Comparison of ENCODE assay signal across 8 cellular contexts in the genomic region with DNA sequence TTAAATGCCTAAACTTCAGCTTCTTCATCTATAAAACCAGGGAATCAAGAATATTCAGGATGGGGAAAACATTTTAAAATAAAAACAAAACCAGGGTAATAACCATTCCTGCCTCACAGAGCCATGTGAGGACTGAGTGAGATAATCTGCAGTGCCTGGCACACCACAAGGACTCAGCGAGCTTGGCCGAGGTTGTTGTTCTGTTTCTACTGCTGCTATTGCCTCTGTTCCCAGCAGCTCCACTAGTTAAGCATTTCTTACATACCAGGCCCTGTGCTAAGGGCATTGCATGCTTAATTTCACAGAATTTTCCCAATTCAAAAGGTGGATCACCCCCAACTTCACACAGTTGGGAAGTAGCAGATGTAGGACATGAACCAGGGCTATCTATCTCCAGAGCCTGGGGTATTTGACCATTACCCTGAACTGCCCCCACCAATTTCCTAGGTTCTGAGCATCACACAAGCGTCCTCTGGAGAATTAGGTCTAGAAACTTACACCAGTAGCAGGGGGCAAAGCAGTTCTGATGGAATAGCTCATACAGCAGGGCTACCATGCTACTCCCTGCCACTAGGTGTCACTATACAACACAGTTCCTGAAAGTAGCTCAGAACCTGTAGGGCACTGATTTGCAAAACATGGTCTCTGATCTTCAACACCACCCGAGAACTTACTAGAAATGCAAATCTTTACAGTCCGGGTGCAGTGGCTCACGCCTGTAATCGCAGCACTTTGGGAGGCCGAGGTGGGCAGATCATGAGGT.
A peak's percentile ranks its signal among the peaks of the same experiment; 100 is the strongest.
DNase-seq lines count a peak whose midpoint lies in the region; ATAC-seq, FAIRE-seq and TF ChIP-seq lines count a peak whose summit lies in the region.

No MANE protein-coding gene starts in this region.

- intact Hi-C loops in activated CD8-positive, alpha-beta T cell treated with anti-CD3 and anti-CD28 coated beads for 36 hours (cut with micrococcal nuclease): no loop called here
- intact Hi-C loops in kidney (cut with DNase I): no loop called here

- FAIRE-seq in kidney (lab: Jason Lieb, UNC): no peak

- H3K4me1 Mint-ChIP-seq in activated CD8-positive, alpha-beta T cell treated with anti-CD3 and anti-CD28 coated beads for 36 hours (ENCODE audit: low read depth): no peaks in the 10 kb centered on the region

- no peak for DNase-seq in AG09309 (ENCODE audit: low read depth)
- peak; percentile 67 for DNase-seq in HCEC 1CT
- peak; percentile 55 for DNase-seq in activated CD8-positive, alpha-beta T cell treated with anti-CD3 and anti-CD28 coated beads for 36 hours
- DNase-seq in kidney: no peak
- DNase-seq in occipital lobe (lab: John Stamatoyannopoulos, UW): no peak
- no peak for DNase-seq in NCI-H526 treated with DMSO at 0.1 percent for 48 hours (lab: John Stamatoyannopoulos, UW)
- DNase-seq in NCI-H345 treated with DMSO at 0.1 percent for 48 hours (lab: John Stamatoyannopoulos, UW; ENCODE audit: unreplicated experiment): no peak

- TF ChIP-seq CTCF in AG09309 (IDR thresholded peaks at IDR 0.05; ENCODE audit: control insufficient read depth, insufficient read depth, low read depth, low read length, missing control alignments) (peak; percentile 72), kidney (IDR thresholded peaks at IDR 0.05; ENCODE audit: borderline replicate concordance, extremely low read depth, insufficient read depth) (peak; percentile 24)
- TF ChIP-seq CTCF in activated CD8-positive, alpha-beta T cell treated with anti-CD3 and anti-CD28 coated beads for 36 hours (IDR thresholded peaks at IDR 0.05): peak; percentile 74

- CTCF ChIA-PET in activated CD8-positive, alpha-beta T cell treated with anti-CD3 and anti-CD28 coated beads for 36 hours (lab: Charles Lee): interaction anchor here (0.6 to 4.7 kb wide), 32 partner anchors 9 to 400 kb away, joined by 3 to 23 read pairs (median 4); partner anchors contain the start of gene TOR2A

- no peak overlapping the region for H3K4me3 Mint-ChIP-seq in activated CD8-positive, alpha-beta T cell treated with anti-CD3 and anti-CD28 coated beads for 36 hours

- H3K9me3 ChIP-seq in kidney (ENCODE audit: control insufficient read depth in 1 of 2, low read length in 2 of 2): peaks cover 5 to 15% of the 10 kb centered on the region in 2 donors

- peaks cover 26% of the 10 kb centered on the region for H3K9me3 Mint-ChIP-seq in activated CD8-positive, alpha-beta T cell treated with anti-CD3 and anti-CD28 coated beads for 36 hours

- H3K27me3 Mint-ChIP-seq in activated CD8-positive, alpha-beta T cell treated with anti-CD3 and anti-CD28 coated beads for 36 hours: no peaks in the 10 kb centered on the region

- H3K36me3 Mint-ChIP-seq in activated CD8-positive, alpha-beta T cell treated with anti-CD3 and anti-CD28 coated beads for 36 hours (ENCODE audit: low read depth): peaks cover 33% of the 10 kb centered on the region

- H3K27ac Mint-ChIP-seq in activated CD8-positive, alpha-beta T cell treated with anti-CD3 and anti-CD28 coated beads for 36 hours: no peak overlapping the region

- H3K9ac ChIP-seq in kidney (ENCODE audit: low read length in 2 of 2): no peak overlapping the region

- no peak overlapping the region for H3K27ac ChIP-seq in kidney (ENCODE audit: low read depth in 2 of 2, low read length in 2 of 2)

- H3K4me1 ChIP-seq in kidney (ENCODE audit: control insufficient read depth in 1 of 2, insufficient read depth in 1 of 2, low read depth in 1 of 2, low read length in 2 of 2): peaks cover 0 to 16% of the 10 kb centered on the region in 2 donors

- POLR2A ChIA-PET in activated CD8-positive, alpha-beta T cell treated with anti-CD3 and anti-CD28 coated beads for 36 hours (lab: Charles Lee): interaction anchor here (0.6 to 1.4 kb wide), 4 partner anchors 54 to 311 kb away, joined by 3 to 5 read pairs (median 3); no protein-coding TSS in a partner anchor

- ATAC-seq in activated CD8-positive, alpha-beta T cell treated with anti-CD3 and anti-CD28 coated beads for 36 hours: peak; percentile 68
- no peak for ATAC-seq in HG02798 (IDR thresholded peaks at IDR 0.05; ENCODE audit: poor library complexity, unreplicated experiment)

- peaks cover 12 to 15% of the 10 kb centered on the region in 2 donors for H3K36me3 ChIP-seq in kidney (ENCODE audit: control insufficient read depth in 1 of 2, insufficient read depth in 2 of 2, low read length in 2 of 2)

- H3K4me3 ChIP-seq in AG09309 (ENCODE audit: control insufficient read depth, low read depth, low read length): no peak overlapping the region
- H3K4me3 ChIP-seq in kidney (ENCODE audit: low read length in 2 of 2): no peak overlapping the region

Comparison
In these comparisons a context has a peak if more than half of its experiments do, and no peak if none do; other contexts are left out.
1. DNase-seq: peak in HCEC 1CT (single experiment) and activated CD8-positive, alpha-beta T cell treated with anti-CD3 and anti-CD28 coated beads for 36 hours (single experiment); none in AG09309 (single experiment), kidney (single experiment), occipital lobe (single experiment), NCI-H526 treated with DMSO at 0.1 percent for 48 hours (single experiment) and NCI-H345 treated with DMSO at 0.1 percent for 48 hours (single experiment).
2. CTCF ChIP-seq: peak in every context shown above with its lines; median percentile 74 in activated CD8-positive, alpha-beta T cell treated with anti-CD3 and anti-CD28 coated beads for 36 hours; 72 in AG09309; 24 in kidney.